In genomic region chr22:43376765-43377485, GRCh38 we compare ENCODE assay signal across 12 cellular contexts. TPM values are rescaled to one million over a fixed set of nuclear protein-coding genes. Genes with fewer than 3 reads are reported as not detected.
DNase-seq lines count a peak whose midpoint lies in the region; ATAC-seq and TF ChIP-seq lines count a peak whose summit lies in the region.
"Had no signal": no experiment of that assay in that cellular context is flagged by ENCODE, and none has a peak within 500 bp of the region (broad histone marks: within the 10 kb centered on the region; RNA-seq: fewer than 3 reads in every experiment).

No MANE protein-coding gene starts in this region.

- intact Hi-C loops in mammary epithelial cell (cut with micrococcal nuclease): no loop called here
- intact Hi-C loops in left cardiac atrium (cut with DNase I): no loop called here

- DNase-seq in activated CD4-positive, CD25-positive, alpha-beta regulatory T cell (lab: John Stamatoyannopoulos, UW): no peak
- DNase-seq in NCI-H1436 (lab: John Stamatoyannopoulos, UW) (peak; percentile 52), brain microvascular endothelial cell (peak; percentile 14), mammary epithelial cell (no peak), left cardiac atrium (no peak)
- DNase-seq in stimulated activated CD8-positive, alpha-beta memory T cell treated with anti-CD3 and anti-CD28 coated beads, Interleukin-7, amount 100 ng/mL, for 1 hour (ENCODE audit: low read depth in 2 of 2): peak; percentile 10 to 23
- DNase-seq: NCI-H187, T1000 had no signal

- no peaks in the 10 kb centered on the region for H3K4me1 ChIP-seq in mammary epithelial cell (ENCODE audit: insufficient read depth, low read length)

- H3K36me3 ChIP-seq in brain microvascular endothelial cell (replicated peaks) (no peaks in the 10 kb centered on the region), mammary epithelial cell (ENCODE audit: insufficient read depth, low read length) (no peaks in the 10 kb centered on the region)

- H3K27ac ChIP-seq in brain microvascular endothelial cell (no peak overlapping the region), mammary epithelial cell (ENCODE audit: insufficient read depth, low read depth, low read length) (no peak overlapping the region)
- H3K27ac ChIP-seq: dorsolateral prefrontal cortex had no signal

- CTCF ChIA-PET in mammary epithelial cell (lab: Charles Lee; ENCODE audit: low non-redundant PET): no interaction called here

- 51% methylated on average over 15 of the region's 15 CpGs for WGBS in mammary epithelial cell (ENCODE audit: low coverage, missing lambda C conversion rate)

- H3K9me3 ChIP-seq in mammary epithelial cell (replicated peaks; ENCODE audit: insufficient read depth, low read length): no peaks in the 10 kb centered on the region

- H3K27me3 ChIP-seq in brain microvascular endothelial cell (replicated peaks): peaks cover 7% of the 10 kb centered on the region
- H3K27me3 ChIP-seq in mammary epithelial cell (ENCODE audit: insufficient read depth, low read length): peaks cover 5% of the 10 kb centered on the region

- H4K20me1 ChIP-seq in mammary epithelial cell (ENCODE audit: insufficient read depth, low read length): no peaks in the 10 kb centered on the region

- dilution Hi-C loops in mammary epithelial cell (cut with HindIII; ENCODE audit: low sequenced_read_pairs): no loop called here

- TF ChIP-seq CTCF in brain microvascular endothelial cell (IDR thresholded peaks at IDR 0.05; ENCODE audit: low read depth, low read length, missing control alignments): no peak
- TF ChIP-seq CTCF in mammary epithelial cell (conservative IDR thresholded peaks at IDR 0.05 in 1 of 2, IDR thresholded peaks at IDR 0.05 in 1 of 2; ENCODE audit: extremely low read depth in 1 of 2, insufficient read depth in 1 of 2, low read depth in 1 of 2, low read length in 2 of 2): no peak

- in situ Hi-C loops in brain microvascular endothelial cell (cut with HindIII; ENCODE audit: low pct_ligation_motif_present, low sequenced_read_pairs): no loop called here
- in situ Hi-C loops in mammary epithelial cell (cut with MboI; ENCODE audit: low sequenced_read_pairs in 2 of 2): loop anchor here in 1 of 2 donors (25.0 kb wide), 1 partner anchor 435 kb away; the partner anchor contains the start of gene EFCAB6

- no peak overlapping the region for H3K9ac ChIP-seq in mammary epithelial cell (ENCODE audit: insufficient read depth, low read length)

- H2AFZ ChIP-seq in mammary epithelial cell (ENCODE audit: low read depth, low read length): no peak overlapping the region

- H3K4me2 ChIP-seq in mammary epithelial cell (ENCODE audit: insufficient read depth, low read depth, low read length): no peak overlapping the region

- no TSS peak for BruUV-seq in mammary epithelial cell (replicated peaks; lab: Mats Ljungman, UMichigan)

- H3K4me3 ChIP-seq in brain microvascular endothelial cell (ENCODE audit: low read depth, low read length) (no peak overlapping the region), mammary epithelial cell (replicated peaks in 1 of 3; ENCODE audit: insufficient read depth in 1 of 3, low read depth in 2 of 3, low read length in 3 of 3) (no peak overlapping the region)
- H3K4me3 ChIP-seq: dorsolateral prefrontal cortex had no signal

- peak; percentile 38 to 48 for ATAC-seq in activated CD4-positive, CD25-positive, alpha-beta regulatory T cell treated with anti-CD3 and anti-CD28 coated beads, Interleukin-2, amount 50 U/mL, for 24 hours
- no peak for ATAC-seq in left cardiac atrium
- ATAC-seq in GM18858 (IDR thresholded peaks at IDR 0.05; ENCODE audit: unreplicated experiment): no peak

- H3K79me2 ChIP-seq in mammary epithelial cell (ENCODE audit: insufficient read depth, low read length): no peaks in the 10 kb centered on the region

RNA-seq across cellular contexts. Expression of gene SCUBE1, which starts 33.8 kb away (rescaled TPM):
- total RNA-seq in mammary epithelial cell (not detected), left cardiac atrium (1 to 10 TPM in 1 of 2 donors, under 1 TPM in 1; 0.97 to 3.3 TPM)
- polyA plus RNA-seq in mammary epithelial cell: not detected
- polyA minus RNA-seq in mammary epithelial cell: not detected
- polyA plus RNA-seq: AG04450 had no signal

RNA-seq across cellular contexts. Expression of gene MPPED1, which starts 34.9 kb away (rescaled TPM):
- not detected for total RNA-seq in mammary epithelial cell
- polyA plus RNA-seq in mammary epithelial cell: not detected
- not detected for polyA minus RNA-seq in mammary epithelial cell
- total RNA-seq in left cardiac atrium: under 1 TPM in 1 of 2 donors, not detected in 1; 0.12 TPM
- polyA plus RNA-seq: AG04450 had no signal

Comparison
In these comparisons a context has a peak if more than half of its experiments do, and no peak if none do; other contexts are left out.
1. ATAC-seq: peak in activated CD4-positive, CD25-positive, alpha-beta regulatory T cell treated with anti-CD3 and anti-CD28 coated beads, Interleukin-2, amount 50 U/mL, for 24 hours (2 of 2); none in left cardiac atrium (0 of 2) and GM18858 (single experiment).
2. DNase-seq: peak in NCI-H1436 (single experiment), brain microvascular endothelial cell (single experiment) and stimulated activated CD8-positive, alpha-beta memory T cell treated with anti-CD3 and anti-CD28 coated beads, Interleukin-7, amount 100 ng/mL, for 1 hour (2 of 2); none in activated CD4-positive, CD25-positive, alpha-beta regulatory T cell (0 of 4), mammary epithelial cell (single experiment) and left cardiac atrium (single experiment).